In genomic region chr9:100379862-100380261, GRCh38 we compare ENCODE assay signal across 14 cellular contexts. TPM values are rescaled to one million over a fixed set of nuclear protein-coding genes. Genes with fewer than 3 reads are reported as not detected.
A peak's percentile ranks its signal among the peaks of the same experiment; 100 is the strongest.
DNase-seq lines count a peak whose midpoint lies in the region; ATAC-seq, FAIRE-seq and TF ChIP-seq lines count a peak whose summit lies in the region.
"Had no signal": no experiment of that assay in that cellular context is flagged by ENCODE, and none has a peak within 500 bp of the region (broad histone marks: within the 10 kb centered on the region; RNA-seq: fewer than 3 reads in every experiment).

No MANE protein-coding gene starts in this region.

- FAIRE-seq in keratinocyte (lab: Jason Lieb, UNC), result peak; percentile 61
- FAIRE-seq in frontal cortex (lab: Jason Lieb, UNC), result no peak

- H3K4me1 ChIP-seq in ACC112 (ENCODE audit: control insufficient read depth, insufficient read depth, low read length, unreplicated experiment) (peaks cover 14% of the 10 kb centered on the region), keratinocyte (ENCODE audit: control insufficient read depth, extremely low read depth, insufficient read depth, low read length) (peaks cover 17% of the 10 kb centered on the region)
- no peaks in the 10 kb centered on the region for H3K4me1 ChIP-seq in CD4-positive, alpha-beta memory T cell (ENCODE audit: insufficient read depth, low read length)

- H3K4me2 ChIP-seq in keratinocyte (ENCODE audit: control insufficient read depth, extremely low read depth, insufficient read depth, low read depth, low read length), result peak overlapping the region; percentile 32

- DNase-seq in HFFc6 (peak; percentile 78), astrocyte of the hippocampus (ENCODE audit: low read depth, low spot score) (peak; percentile 75), keratinocyte (ENCODE audit: low read depth, low spot score) (no peak), germinal center (ENCODE audit: low spot score) (no peak), frontal cortex (ENCODE audit: low spot score in 2 of 2) (no peak)
- no peak for DNase-seq in CD4-positive, alpha-beta memory T cell
- DNase-seq: activated CD4-positive, alpha-beta T cell treated with anti-CD3 and anti-CD28 coated beads for 4 hours; GF-D8; naive thymus-derived CD8-positive, alpha-beta T cell; NCI-H446; SIG-M5 had no signal

- TF ChIP-seq CTCF in HFFc6 (IDR thresholded peaks at IDR 0.05) (no peak), keratinocyte (optimal IDR thresholded peaks at IDR 0.05 in 1 of 3, IDR thresholded peaks at IDR 0.05 in 1 of 3, conservative IDR thresholded peaks at IDR 0.05 in 1 of 3; ENCODE audit: extremely low read depth in 1 of 3, insufficient read depth in 2 of 3, low read length in 3 of 3) (no peak)

- peaks cover 13% of the 10 kb centered on the region for H3K9me3 Mint-ChIP-seq in HFFc6
- peaks cover 0 to 14% (median 4%) of the 10 kb centered on the region in 8 donors for H3K9me3 Mint-ChIP-seq in CD4-positive, alpha-beta memory T cell

- peaks cover 14% of the 10 kb centered on the region for H3K36me3 Mint-ChIP-seq in HFFc6 (ENCODE audit: low read depth)
- peaks cover 0 to 5% of the 10 kb centered on the region in 2 donors for H3K36me3 Mint-ChIP-seq in CD4-positive, alpha-beta memory T cell

- no peaks in the 10 kb centered on the region for H4K20me1 ChIP-seq in keratinocyte (ENCODE audit: control insufficient read depth, extremely low read depth, insufficient read depth, low read length)

- H3K27ac ChIP-seq in ACC112 (ENCODE audit: low read depth, low read length) (peak overlapping the region; percentile 85), keratinocyte (ENCODE audit: control insufficient read depth, insufficient read depth, low read length) (peak overlapping the region; percentile 68)
- H3K27ac ChIP-seq in CD4-positive, alpha-beta memory T cell (ENCODE audit: low read depth, low read length), result no peak overlapping the region

- peak overlapping the region; percentile 99 for H3K27ac Mint-ChIP-seq in HFFc6
- H3K27ac Mint-ChIP-seq in CD4-positive, alpha-beta memory T cell, result no peak overlapping the region
- H3K27ac Mint-ChIP-seq: B cell had no signal

- H3K79me2 ChIP-seq in ACC112 (ENCODE audit: control insufficient read depth, insufficient read depth, low read length, unreplicated experiment) (no peaks in the 10 kb centered on the region), keratinocyte (ENCODE audit: control insufficient read depth, insufficient read depth, low read length) (no peaks in the 10 kb centered on the region)

- H3K36me3 ChIP-seq in ACC112 (ENCODE audit: insufficient read depth, low read length), result no peaks in the 10 kb centered on the region
- H3K36me3 ChIP-seq in keratinocyte (ENCODE audit: control insufficient read depth in 2 of 2, extremely low read depth in 1 of 2, insufficient read depth in 2 of 2, low read length in 2 of 2), result no peaks in the 10 kb centered on the region
- H3K36me3 ChIP-seq in CD4-positive, alpha-beta memory T cell (ENCODE audit: insufficient read depth, low read length), result no peaks in the 10 kb centered on the region

- POLR2A ChIA-PET in CD4-positive, alpha-beta memory T cell (lab: Charles Lee; ENCODE audit: partially characterized antibody), result no interaction called here

- H3K9ac ChIP-seq in keratinocyte (ENCODE audit: control insufficient read depth, extremely low read depth, insufficient read depth, low read length), result no peak overlapping the region

- intact Hi-C loops in CD4-positive, alpha-beta memory T cell (cut with micrococcal nuclease), result no loop called here

- H3K9me1 ChIP-seq in keratinocyte (ENCODE audit: control insufficient read depth, extremely low read depth, insufficient read depth, low read length), result no peaks in the 10 kb centered on the region

- H3K27me3 ChIP-seq in ACC112 (ENCODE audit: insufficient read depth, low read length) (no peaks in the 10 kb centered on the region), keratinocyte (ENCODE audit: control insufficient read depth, extremely low read depth, insufficient read depth, low read length) (no peaks in the 10 kb centered on the region)
- no peaks in the 10 kb centered on the region for H3K27me3 ChIP-seq in CD4-positive, alpha-beta memory T cell (ENCODE audit: insufficient read depth, low read length)

- H3K4me1 Mint-ChIP-seq in HFFc6 (ENCODE audit: low read depth), result peaks cover 36% of the 10 kb centered on the region
- no peaks in the 10 kb centered on the region for H3K4me1 Mint-ChIP-seq in CD4-positive, alpha-beta memory T cell
- H3K4me1 Mint-ChIP-seq: B cell; naive thymus-derived CD8-positive, alpha-beta T cell had no signal

- no peak for ATAC-seq in HG03442 (IDR thresholded peaks at IDR 0.05; ENCODE audit: unreplicated experiment)
- ATAC-seq: naive thymus-derived CD8-positive, alpha-beta T cell had no signal

- H2AFZ ChIP-seq in ACC112 (ENCODE audit: low read length, unreplicated experiment) (peak overlapping the region; percentile 76), keratinocyte (ENCODE audit: control insufficient read depth, low read length) (peak overlapping the region; percentile 84)

- no peak overlapping the region for H3K4me3 ChIP-seq in ACC112 (ENCODE audit: low read depth, low read length)
- no peak overlapping the region for H3K4me3 ChIP-seq in keratinocyte (ENCODE audit: control insufficient read depth in 2 of 3, extremely low read depth in 1 of 3, insufficient read depth in 2 of 3, low read depth in 1 of 3, low read length in 3 of 3)
- H3K4me3 ChIP-seq in CD4-positive, alpha-beta memory T cell (ENCODE audit: low read length in 2 of 2), result no peak overlapping the region

- no peaks in the 10 kb centered on the region for H3K9me3 ChIP-seq in keratinocyte (ENCODE audit: control insufficient read depth, low read depth, low read length)
- H3K9me3 ChIP-seq in CD4-positive, alpha-beta memory T cell (ENCODE audit: control insufficient read depth in 1 of 2, low read length in 2 of 2), result no peaks in the 10 kb centered on the region

- CTCF ChIA-PET in CD4-positive, alpha-beta memory T cell (lab: Charles Lee; ENCODE audit: partially characterized antibody), result interaction anchor here (0.8 to 1.2 kb wide), 3 partner anchors 9 to 55 kb away, joined by 3 to 5 read pairs (median 4); no protein-coding TSS in a partner anchor

- dilution Hi-C loops in keratinocyte (cut with MboI; ENCODE audit: extremely low pct_ligation_motif_present, low sequenced_read_pairs), result no loop called here

- H3K27me3 Mint-ChIP-seq in HFFc6 (ENCODE audit: insufficient read depth), result no peaks in the 10 kb centered on the region
- no peaks in the 10 kb centered on the region for H3K27me3 Mint-ChIP-seq in CD4-positive, alpha-beta memory T cell
- H3K27me3 Mint-ChIP-seq: B cell; naive thymus-derived CD8-positive, alpha-beta T cell had no signal

- peak overlapping the region; percentile 79 for H3K4me3 Mint-ChIP-seq in HFFc6
- no peak overlapping the region for H3K4me3 Mint-ChIP-seq in CD4-positive, alpha-beta memory T cell
- H3K4me3 Mint-ChIP-seq: B cell; naive thymus-derived CD8-positive, alpha-beta T cell had no signal

RNA-seq across cellular contexts. Expression of gene TEX10, which starts 27.1 kb away (rescaled TPM):
- total RNA-seq in HFFc6 (2021; fragmentation: NEBNext Ultra II Directional; extraction: Animal tissue kit (Norgen Biotek cat#: 25700)), result 10 to 100 TPM; 25.7 to 29.5 (median 25.9) TPM
- polyA plus RNA-seq in keratinocyte, result 31.3 to 50.7 TPM (median 32.9 TPM) in 3 replicates
- 18.6 TPM for polyA plus RNA-seq in keratinocyte (2011; ENCODE audit: low read depth)
- 19.1 and 39.6 TPM in 2 replicates for polyA plus RNA-seq in keratinocyte (2011; cell fraction: cytosol; rRNA removed)
- polyA plus RNA-seq in keratinocyte (2011; cell fraction: nucleus; rRNA removed), result 40.9 and 50.7 TPM in 2 replicates
- 23.4 and 26.6 TPM in 2 replicates for polyA plus RNA-seq in keratinocyte (2012; ENCODE audit: low replicate concordance)
- 12.5 to 58.2 TPM (median 29.1 TPM) in 3 replicates for polyA minus RNA-seq in keratinocyte
- polyA minus RNA-seq in keratinocyte (2011; cell fraction: cytosol; rRNA and poly(A)+ RNA removed), result 15.0 TPM
- 26.2 and 50.9 TPM in 2 replicates for polyA minus RNA-seq in keratinocyte (2011; cell fraction: nucleus; rRNA and poly(A)+ RNA removed)
- total RNA-seq in frontal cortex, result 55.0 TPM
- 10 to 100 TPM; 22.4 to 22.8 TPM for total RNA-seq in CD4-positive, alpha-beta memory T cell
- polyA plus RNA-seq in CD4-positive, alpha-beta memory T cell, result 10 to 100 TPM in 1 of 2 donors, 1 to 10 TPM in 1; 5.6 to 15.9 TPM

RNA-seq across cellular contexts. Expression of gene MSANTD3, which starts 47.1 kb away (rescaled TPM):
- total RNA-seq in HFFc6 (2021; fragmentation: NEBNext Ultra II Directional; extraction: Animal tissue kit (Norgen Biotek cat#: 25700)), result 10 to 100 TPM; 56.9 to 76.1 (median 71.2) TPM
- polyA plus RNA-seq in keratinocyte, result 23.3 to 66.2 TPM (median 50.7 TPM) in 3 replicates
- 11.4 TPM for polyA plus RNA-seq in keratinocyte (2011; ENCODE audit: low read depth)
- 41.4 and 49.1 TPM in 2 replicates for polyA plus RNA-seq in keratinocyte (2011; cell fraction: cytosol; rRNA removed)
- polyA plus RNA-seq in keratinocyte (2011; cell fraction: nucleus; rRNA removed), result 24.3 and 30.9 TPM in 2 replicates
- 19.7 and 52.1 TPM in 2 replicates for polyA plus RNA-seq in keratinocyte (2012; ENCODE audit: low replicate concordance)
- polyA minus RNA-seq in keratinocyte, result 10.5 to 28.8 TPM (median 22.3 TPM) in 3 replicates
- 42.0 TPM for polyA minus RNA-seq in keratinocyte (2011; cell fraction: cytosol; rRNA and poly(A)+ RNA removed)
- polyA minus RNA-seq in keratinocyte (2011; cell fraction: nucleus; rRNA and poly(A)+ RNA removed), result 9.6 and 15.5 TPM in 2 replicates
- total RNA-seq in frontal cortex, result 75.4 TPM
- 10 to 100 TPM; 14.4 to 14.8 TPM for total RNA-seq in CD4-positive, alpha-beta memory T cell
- polyA plus RNA-seq in CD4-positive, alpha-beta memory T cell, result 1 to 10 TPM; 6.0 to 8.0 TPM

Comparison
In these comparisons a context has a peak if more than half of its experiments do, and no peak if none do; other contexts are left out.
1. DNase-seq: peak in HFFc6 (single experiment) and astrocyte of the hippocampus (single experiment); none in keratinocyte (single experiment), germinal center (single experiment), frontal cortex (0 of 2) and CD4-positive, alpha-beta memory T cell (0 of 5).